8 cellular contexts compared by ENCODE assay signal in the genomic region with DNA sequence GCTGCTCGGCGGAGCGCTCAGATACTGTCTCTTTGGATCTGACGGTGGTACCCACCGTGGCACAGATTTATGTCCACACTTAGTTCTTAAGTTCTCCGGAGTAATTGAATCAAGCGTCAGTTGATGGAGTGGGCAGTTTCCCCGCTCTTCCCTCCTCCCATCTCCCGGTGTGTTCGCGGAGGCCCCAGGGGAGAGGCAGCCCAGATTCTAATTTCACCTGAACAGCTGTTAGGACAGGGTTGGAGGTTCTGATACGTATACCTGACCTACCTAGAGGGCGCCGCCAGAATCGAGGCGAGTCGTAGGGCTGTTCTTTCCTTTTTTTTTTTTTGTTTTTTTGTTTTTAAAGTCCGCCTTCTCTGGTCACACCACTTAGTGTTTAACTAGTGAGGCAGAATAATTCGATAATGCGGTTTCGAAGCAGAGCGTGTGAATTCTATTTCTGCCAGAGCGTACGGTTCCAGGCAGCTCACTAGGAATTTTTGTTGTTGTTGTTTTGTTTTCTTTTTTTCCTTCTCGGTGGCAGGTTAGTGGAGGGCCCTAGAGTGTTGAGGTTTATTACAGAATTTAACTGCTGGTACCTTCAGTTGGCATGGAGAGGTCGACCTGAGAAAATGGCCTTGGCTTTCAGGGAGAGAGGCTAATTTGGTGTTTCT. TPM values are rescaled to one million over a fixed set of nuclear protein-coding genes. Genes with fewer than 3 reads are reported as not detected.
DNase-seq lines count a peak whose midpoint lies in the region; ATAC-seq and TF ChIP-seq lines count a peak whose summit lies in the region.

No MANE protein-coding gene starts in this region.

- TF ChIP-seq CTCF in HEK293 (tag by site-specific recombination; IDR thresholded peaks at IDR 0.05): no peak
- TF ChIP-seq CTCF in RWPE1 (conservative IDR thresholded peaks at IDR 0.05; ENCODE audit: low read depth): no peak

- DNase-seq in DMS153 (lab: John Stamatoyannopoulos, UW): peak; percentile 30
- DNase-seq in RWPE1 (ENCODE audit: low spot score): peak; percentile 48
- DNase-seq in left cardiac atrium: no peak
- DNase-seq in renal cortical epithelial cell (ENCODE audit: low read depth): peak; percentile 52
- no peak for DNase-seq in NOMO-1 treated with DMSO at 0.1 percent for 48 hours (lab: John Stamatoyannopoulos, UW; ENCODE audit: unreplicated experiment)
- no peak for DNase-seq in NCI-H446 (lab: John Stamatoyannopoulos, UW)

- peak overlapping the region; percentile 61 for H3K4me3 ChIP-seq in HEK293 (ENCODE audit: low read depth, low read length)

- POLR2A ChIA-PET in HEK293 (lab: Yijun Ruan, JAX): interaction anchor here (0.7 to 1.0 kb wide), 2 partner anchors 15 to 388 kb away, joined by 3 to 4 read pairs; a partner anchor contains a TSS
- POLR2A ChIA-PET in RWPE1 (lab: Yijun Ruan, JAX; ENCODE audit: low non-redundant PET): no interaction called here

- H3K9me3 ChIP-seq in HEK293 (ENCODE audit: control insufficient read depth, insufficient read depth, low read depth, low read length): no peaks in the 10 kb centered on the region

- peak; percentile 10 to 23 for ATAC-seq in left cardiac atrium
- no peak for ATAC-seq in HG02610 (IDR thresholded peaks at IDR 0.05; ENCODE audit: unreplicated experiment)

- peaks cover 0 to 4% of the 10 kb centered on the region in 2 experiments; a peak in 1 of 3 replicates for H3K36me3 ChIP-seq in HEK293 (ENCODE audit: control insufficient read depth in 2 of 2, insufficient read depth in 1 of 2, low read length in 2 of 2)

- intact Hi-C loops in left cardiac atrium (cut with DNase I): no loop called here

- H3K27ac ChIP-seq in HEK293 (ENCODE audit: extremely low read depth, low read depth, low read length) (peak overlapping the region; percentile 79; the same call in 1 of the 2 replicates), RWPE1 (no peak overlapping the region)

- H3K4me1 ChIP-seq in HEK293 (ENCODE audit: control insufficient read depth, insufficient read depth, low read length): 0 out of 2 replicates have a peak, but pooled peaks cover 3% of the 10 kb centered on the region

- CTCF ChIA-PET in HEK293 (lab: Yijun Ruan, JAX): interaction anchor here (1.8 to 2.7 kb wide), 3 partner anchors 14 to 85 kb away, joined by 6 to 31 read pairs (median 11); no protein-coding TSS in a partner anchor
- CTCF ChIA-PET in RWPE1 (lab: Yijun Ruan, JAX): interaction anchor here (0.6 to 2.4 kb wide), 5 partner anchors 14 to 531 kb away, joined by 3 to 13 read pairs (median 4); no protein-coding TSS in a partner anchor

TF ChIP-seq in HEK293, 187 proteins besides CTCF, POLR2A, EP300 and RAD21 (continues in another document):
- peak; percentile 56; the same call in 1 of the 2 replicates for TF ChIP-seq BCL11B (tag by site-specific recombination; IDR thresholded peaks at IDR 0.05; ENCODE audit: low read depth)
- TF ChIP-seq ZNF335 (tag by site-specific recombination; conservative IDR thresholded peaks at IDR 0.05): peak; percentile 96
- TF ChIP-seq ZNF302 (tag by site-specific recombination; IDR thresholded peaks at IDR 0.05; ENCODE audit: low read depth): no peak
- TF ChIP-seq ZBTB8A (tag by site-specific recombination; IDR thresholded peaks at IDR 0.05): peak; percentile 19; the same call in 1 of the 2 replicates
- TF ChIP-seq, protein P1, sequence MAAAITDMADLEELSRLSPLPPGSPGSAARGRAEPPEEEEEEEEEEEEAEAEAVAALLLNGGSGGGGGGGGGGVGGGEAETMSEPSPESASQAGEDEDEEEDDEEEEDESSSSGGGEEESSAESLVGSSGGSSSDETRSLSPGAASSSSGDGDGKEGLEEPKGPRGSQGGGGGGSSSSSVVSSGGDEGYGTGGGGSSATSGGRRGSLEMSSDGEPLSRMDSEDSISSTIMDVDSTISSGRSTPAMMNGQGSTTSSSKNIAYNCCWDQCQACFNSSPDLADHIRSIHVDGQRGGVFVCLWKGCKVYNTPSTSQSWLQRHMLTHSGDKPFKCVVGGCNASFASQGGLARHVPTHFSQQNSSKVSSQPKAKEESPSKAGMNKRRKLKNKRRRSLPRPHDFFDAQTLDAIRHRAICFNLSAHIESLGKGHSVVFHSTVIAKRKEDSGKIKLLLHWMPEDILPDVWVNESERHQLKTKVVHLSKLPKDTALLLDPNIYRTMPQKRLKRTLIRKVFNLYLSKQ (tag by site-specific recombination; IDR thresholded peaks at IDR 0.05; ENCODE audit: borderline replicate concordance): no peak
- no peak for TF ChIP-seq ZNF473 (tag by site-specific recombination; IDR thresholded peaks at IDR 0.05)
- no peak for TF ChIP-seq ZNF549 (tag by site-specific recombination; IDR thresholded peaks at IDR 0.05)
- no peak for TF ChIP-seq ZNF521 (tag by site-specific recombination; IDR thresholded peaks at IDR 0.05)
- TF ChIP-seq ZNF19 (tag by site-specific recombination; IDR thresholded peaks at IDR 0.05; ENCODE audit: low read depth): no peak
- TF ChIP-seq ZNF76 (tag by site-specific recombination; IDR thresholded peaks at IDR 0.05; ENCODE audit: borderline replicate concordance, low read depth): no peak
- TF ChIP-seq ZNF223 (tag by site-specific recombination; IDR thresholded peaks at IDR 0.05): no peak
- TF ChIP-seq HOXC10 (CRISPR knock-in tag; IDR thresholded peaks at IDR 0.05): no peak
- peak; percentile 11; the same call in 1 of the 2 replicates for TF ChIP-seq ZNF623 (tag by site-specific recombination; IDR thresholded peaks at IDR 0.05)
- TF ChIP-seq ZNF112 (tag by site-specific recombination; IDR thresholded peaks at IDR 0.05): no peak
- peak; percentile 38 for TF ChIP-seq ZXDB (tag by site-specific recombination; IDR thresholded peaks at IDR 0.05)
- TF ChIP-seq ZNF561 (tag by site-specific recombination; IDR thresholded peaks at IDR 0.05; ENCODE audit: borderline replicate concordance): peak; percentile 39; the same call in 1 of the 2 replicates
- TF ChIP-seq PRDM1 (tag by site-specific recombination; IDR thresholded peaks at IDR 0.05): peak; percentile 64
- TF ChIP-seq ZNF423 (tag by site-specific recombination; IDR thresholded peaks at IDR 0.05): peak; percentile 19; the same call in 1 of the 2 replicates
- peak; percentile 62 for TF ChIP-seq ZBTB20 (tag by site-specific recombination; IDR thresholded peaks at IDR 0.05)
- no peak for TF ChIP-seq ZNF792 (tag by site-specific recombination; IDR thresholded peaks at IDR 0.05)
- no peak for TF ChIP-seq ZNF350 (tag by site-specific recombination; IDR thresholded peaks at IDR 0.05)
- TF ChIP-seq, protein P2, sequence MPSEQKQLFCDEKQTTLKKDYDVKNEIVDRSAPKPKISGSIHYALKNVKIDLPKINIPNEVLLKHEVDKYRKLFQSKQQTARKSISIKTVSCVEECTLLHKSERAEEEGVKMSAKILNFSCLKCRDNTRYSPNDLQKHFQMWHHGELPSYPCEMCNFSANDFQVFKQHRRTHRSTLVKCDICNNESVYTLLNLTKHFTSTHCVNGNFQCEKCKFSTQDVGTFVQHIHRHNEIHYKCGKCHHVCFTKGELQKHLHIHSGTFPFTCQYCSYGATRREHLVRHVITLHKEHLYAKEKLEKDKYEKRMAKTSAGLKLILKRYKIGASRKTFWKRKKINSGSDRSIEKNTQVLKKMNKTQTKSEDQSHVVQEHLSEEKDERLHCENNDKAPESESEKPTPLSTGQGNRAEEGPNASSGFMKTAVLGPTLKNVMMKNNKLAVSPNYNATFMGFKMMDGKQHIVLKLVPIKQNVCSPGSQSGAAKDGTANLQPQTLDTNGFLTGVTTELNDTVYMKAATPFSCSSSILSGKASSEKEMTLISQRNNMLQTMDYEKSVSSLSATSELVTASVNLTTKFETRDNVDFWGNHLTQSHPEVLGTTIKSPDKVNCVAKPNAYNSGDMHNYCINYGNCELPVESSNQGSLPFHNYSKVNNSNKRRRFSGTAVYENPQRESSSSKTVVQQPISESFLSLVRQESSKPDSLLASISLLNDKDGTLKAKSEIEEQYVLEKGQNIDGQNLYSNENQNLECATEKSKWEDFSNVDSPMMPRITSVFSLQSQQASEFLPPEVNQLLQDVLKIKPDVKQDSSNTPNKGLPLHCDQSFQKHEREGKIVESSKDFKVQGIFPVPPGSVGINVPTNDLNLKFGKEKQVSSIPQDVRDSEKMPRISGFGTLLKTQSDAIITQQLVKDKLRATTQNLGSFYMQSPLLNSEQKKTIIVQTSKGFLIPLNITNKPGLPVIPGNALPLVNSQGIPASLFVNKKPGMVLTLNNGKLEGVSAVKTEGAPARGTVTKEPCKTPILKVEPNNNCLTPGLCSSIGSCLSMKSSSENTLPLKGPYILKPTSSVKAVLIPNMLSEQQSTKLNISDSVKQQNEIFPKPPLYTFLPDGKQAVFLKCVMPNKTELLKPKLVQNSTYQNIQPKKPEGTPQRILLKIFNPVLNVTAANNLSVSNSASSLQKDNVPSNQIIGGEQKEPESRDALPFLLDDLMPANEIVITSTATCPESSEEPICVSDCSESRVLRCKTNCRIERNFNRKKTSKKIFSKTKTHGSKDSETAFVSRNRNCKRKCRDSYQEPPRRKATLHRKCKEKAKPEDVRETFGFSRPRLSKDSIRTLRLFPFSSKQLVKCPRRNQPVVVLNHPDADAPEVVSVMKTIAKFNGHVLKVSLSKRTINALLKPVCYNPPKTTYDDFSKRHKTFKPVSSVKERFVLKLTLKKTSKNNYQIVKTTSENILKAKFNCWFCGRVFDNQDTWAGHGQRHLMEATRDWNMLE (tag by site-specific recombination; conservative IDR thresholded peaks at IDR 0.05; ENCODE audit: low read depth): no peak
- TF ChIP-seq KLF8 (tag by site-specific recombination; IDR thresholded peaks at IDR 0.05): 0 out of 2 replicates have a peak, but pooled peaks have one; percentile 14
- no peak for TF ChIP-seq ZNF571 (tag by site-specific recombination; IDR thresholded peaks at IDR 0.05)
- TF ChIP-seq ZNF624 (tag by site-specific recombination; IDR thresholded peaks at IDR 0.05): no peak
- no peak for TF ChIP-seq TCF7L2 (IDR thresholded peaks at IDR 0.05; ENCODE audit: borderline replicate concordance, low read depth, low read length)
- TF ChIP-seq YY2 (tag by site-specific recombination; IDR thresholded peaks at IDR 0.05): no peak
- no peak for TF ChIP-seq HOXD13 (CRISPR knock-in tag; IDR thresholded peaks at IDR 0.05; ENCODE audit: borderline replicate concordance)
- TF ChIP-seq ZNF169 (tag by site-specific recombination; IDR thresholded peaks at IDR 0.05): no peak
- TF ChIP-seq RBAK (tag by site-specific recombination; IDR thresholded peaks at IDR 0.05): no peak
- TF ChIP-seq SP7 (tag by site-specific recombination; IDR thresholded peaks at IDR 0.05): peak; percentile 37; the same call in 1 of the 2 replicates
- no peak for TF ChIP-seq SCRT2 (tag by site-specific recombination; IDR thresholded peaks at IDR 0.05)

RNA-seq across cellular contexts. Expression of a gene that starts 22.3 kb away (rescaled TPM):
- total RNA-seq in left cardiac atrium: 100 to 1,000 TPM; 102 to 110 TPM
- total RNA-seq in renal cortical epithelial cell: 177 and 265 TPM in 2 replicates

RNA-seq across cellular contexts. Expression of a gene that starts 42.9 kb away (rescaled TPM):
- total RNA-seq in left cardiac atrium (1 to 10 TPM; 1.3 to 3.0 TPM), renal cortical epithelial cell (1.1 and 4.0 TPM in 2 replicates)

Comparison
In these comparisons a context has a peak if more than half of its experiments do, and no peak if none do; other contexts are left out.
1. DNase-seq: peak in DMS153 (single experiment), RWPE1 (single experiment) and renal cortical epithelial cell (single experiment); none in left cardiac atrium (single experiment), NOMO-1 treated with DMSO at 0.1 percent for 48 hours (single experiment) and NCI-H446 (0 of 2).